ENCODE assay signal across 8 cellular contexts in genomic region chr9:78369644-78370219, GRCh38.
DNase-seq lines count a peak whose midpoint lies in the region; ATAC-seq and TF ChIP-seq lines count a peak whose summit lies in the region.

No MANE protein-coding gene starts in this region.

- in situ Hi-C loops in GM23248 (cut with MboI): no loop called here

- H3K9me3 ChIP-seq in DND-41 (ENCODE audit: insufficient read depth, low read length, severe bottlenecking) (no peaks in the 10 kb centered on the region), GM23248 (ENCODE audit: low read depth) (no peaks in the 10 kb centered on the region), body of pancreas (no peaks in the 10 kb centered on the region), spleen (no peaks in the 10 kb centered on the region)

- H3K36me3 ChIP-seq in DND-41 (ENCODE audit: insufficient read depth, low read length) (no peaks in the 10 kb centered on the region), GM23248 (ENCODE audit: low read depth) (no peaks in the 10 kb centered on the region), body of pancreas (replicated peaks in 1 of 2; ENCODE audit: insufficient read depth in 1 of 2, low read depth in 2 of 2) (no peaks in the 10 kb centered on the region), spleen (no peaks in the 10 kb centered on the region)

- peaks cover 8% of the 10 kb centered on the region for H3K27me3 ChIP-seq in DND-41 (ENCODE audit: insufficient read depth, low read length, poor library complexity)
- peaks cover 32% of the 10 kb centered on the region for H3K27me3 ChIP-seq in GM23248 (replicated peaks; ENCODE audit: insufficient read depth)
- H3K27me3 ChIP-seq in body of pancreas: no peaks in the 10 kb centered on the region
- H3K27me3 ChIP-seq in spleen (replicated peaks in 1 of 7): peaks cover 0 to 36% (median 5%) of the 10 kb centered on the region in 7 donors

- no peak overlapping the region for H3K4me3 ChIP-seq in DND-41 (ENCODE audit: low read depth in 1 of 2, low read length in 2 of 2)
- H3K4me3 ChIP-seq in GM23248: no peak overlapping the region
- H3K4me3 ChIP-seq in body of pancreas: no peak overlapping the region
- H3K4me3 ChIP-seq in spleen: no peak overlapping the region

- H4K20me1 ChIP-seq in DND-41 (ENCODE audit: insufficient read depth, low read length) (no peaks in the 10 kb centered on the region), GM23248 (ENCODE audit: insufficient read depth) (no peaks in the 10 kb centered on the region)

- no peaks in the 10 kb centered on the region for H3K9me2 ChIP-seq in GM23248 (ENCODE audit: insufficient read depth)

- H3K4me2 ChIP-seq in DND-41 (ENCODE audit: insufficient read depth, low read length): no peak overlapping the region
- no peak overlapping the region for H3K4me2 ChIP-seq in GM23248 (ENCODE audit: unreplicated experiment)

- H3K27ac ChIP-seq in DND-41 (ENCODE audit: low read length) (no peak overlapping the region), GM23248 (no peak overlapping the region), body of pancreas (no peak overlapping the region), spleen (no peak overlapping the region)

- TF ChIP-seq CTCF in DND-41 (IDR thresholded peaks at IDR 0.05; ENCODE audit: borderline replicate concordance, extremely low read depth, low read length, poor library complexity, severe bottlenecking): peak; percentile 84
- TF ChIP-seq CTCF in body of pancreas (IDR thresholded peaks at IDR 0.05): peak; percentile 42 to 82 (median 77)
- TF ChIP-seq CTCF in spleen (IDR thresholded peaks at IDR 0.05 in 8 of 11, conservative IDR thresholded peaks at IDR 0.05 in 3 of 11): peak; percentile 27 to 80 (median 63)

- DNase-seq in DND-41 (peak; percentile 54), GM23248 (peak; percentile 67), NAMALWA (ENCODE audit: low spot score) (peak; percentile 58), T-helper 2 cell (peak in 4 of 5 experiments; percentile 5 to 41 (median 29)), body of pancreas (peak; percentile 71 to 81 (median 76)), iPS DF 4.7 (ENCODE audit: extremely low read depth, low spot score) (peak; percentile 80), spleen (peak; percentile 83)

- H3K9ac ChIP-seq in DND-41 (ENCODE audit: low read depth, low read length) (no peak overlapping the region), GM23248 (no peak overlapping the region)

- H3F3A ChIP-seq in GM23248 (ENCODE audit: insufficient read depth): no peaks in the 10 kb centered on the region

- no peaks in the 10 kb centered on the region for H3K4me1 ChIP-seq in DND-41 (ENCODE audit: insufficient read depth, low read length)
- no peaks in the 10 kb centered on the region for H3K4me1 ChIP-seq in GM23248 (ENCODE audit: insufficient read depth)
- no peaks in the 10 kb centered on the region for H3K4me1 ChIP-seq in body of pancreas
- H3K4me1 ChIP-seq in spleen: no peaks in the 10 kb centered on the region

- intact Hi-C loops in body of pancreas (cut with DNase I): loop anchor here (10.0 kb wide), 1 partner anchor 105 kb away; no protein-coding TSS in a partner anchor
- intact Hi-C loops in spleen (cut with DNase I; ENCODE audit: low total_unique reads): loop anchor here (5.0 kb wide), 1 partner anchor 107 kb away; no protein-coding TSS in a partner anchor

- peak; percentile 78 for ATAC-seq in DND-41 (ENCODE audit: insufficient read depth, low read depth)
- peak; percentile 35 for ATAC-seq in body of pancreas
- ATAC-seq in GM21737 (IDR thresholded peaks at IDR 0.05; ENCODE audit: unreplicated experiment): no peak

- H3K79me2 ChIP-seq in DND-41 (ENCODE audit: insufficient read depth, low read length): no peaks in the 10 kb centered on the region
- H3K79me2 ChIP-seq in GM23248 (ENCODE audit: insufficient read depth): no peaks in the 10 kb centered on the region

- 23 to 25% methylated on average over 8 of the region's 8 CpGs for WGBS in GM23248 (ENCODE audit: low coverage in 1 of 2, low lambda C conversion rate in 2 of 2, missing lambda C conversion rate in 2 of 2), 2 experiments
- WGBS in body of pancreas, 2 donors: 20% methylated on average over 8 of the region's 8 CpGs
- 30 to 46% (median 38%) methylated on average over 8 of the region's 8 CpGs for WGBS in spleen, 5 donors

- H2AFZ ChIP-seq in DND-41 (ENCODE audit: low read depth, low read length) (no peak overlapping the region), GM23248 (no peak overlapping the region)

- TF ChIP-seq POLR2A in body of pancreas (IDR thresholded peaks at IDR 0.05): no peak
- no peak for TF ChIP-seq POLR2A in spleen (IDR thresholded peaks at IDR 0.05)

Comparison
In these comparisons a context has a peak if more than half of its experiments do, and no peak if none do; other contexts are left out.
1. DNase-seq: peak in every context shown above with its lines; median percentile 83 in spleen; 80 in iPS DF 4.7; 76 in body of pancreas; 67 in GM23248; 58 in NAMALWA; 54 in DND-41; 29 in T-helper 2 cell.